In genomic region chr11:65552413-65552951, GRCh38 we compare ENCODE assay signal across 9 cellular contexts. TPM values are rescaled to one million over a fixed set of nuclear protein-coding genes. Genes with fewer than 3 reads are reported as not detected.
A peak's percentile ranks its signal among the peaks of the same experiment; 100 is the strongest.
DNase-seq lines count a peak whose midpoint lies in the region; ATAC-seq, FAIRE-seq and TF ChIP-seq lines count a peak whose summit lies in the region.
"Had no signal": no experiment of that assay in that cellular context is flagged by ENCODE, and none has a peak within 500 bp of the region (broad histone marks: within the 10 kb centered on the region; RNA-seq: fewer than 3 reads in every experiment).

No MANE protein-coding gene starts in this region.

- peaks cover 6 to 83% (median 59%) of the 10 kb centered on the region in 4 donors for H3K4me1 Mint-ChIP-seq in CD4-positive, CD25-positive, alpha-beta regulatory T cell
- H3K4me1 Mint-ChIP-seq in glutamatergic neuron (ENCODE audit: low read depth, unreplicated experiment) = peaks cover 14% of the 10 kb centered on the region

- TF ChIP-seq CTCF in RWPE1 (conservative IDR thresholded peaks at IDR 0.05; ENCODE audit: low read depth) (0 out of 2 replicates have a peak, but pooled peaks have one; percentile 5), glutamatergic neuron (IDR thresholded peaks at IDR 0.05; ENCODE audit: partially characterized antibody, unreplicated experiment) (no peak)

- peak overlapping the region; percentile 61 for H3K27ac ChIP-seq in CD4-positive, CD25-positive, alpha-beta regulatory T cell (ENCODE audit: insufficient read depth, low read length, poor library complexity, severe bottlenecking)
- H3K27ac ChIP-seq in RWPE1 = no peak overlapping the region

- no peaks in the 10 kb centered on the region for H3K9me3 Mint-ChIP-seq in CD4-positive, CD25-positive, alpha-beta regulatory T cell
- peaks cover 17% of the 10 kb centered on the region for H3K9me3 Mint-ChIP-seq in glutamatergic neuron (ENCODE audit: unreplicated experiment)

- no peak overlapping the region for H3K4me3 ChIP-seq in CD4-positive, CD25-positive, alpha-beta regulatory T cell (ENCODE audit: low read depth, low read length)

- POLR2A ChIA-PET in RWPE1 (lab: Yijun Ruan, JAX; ENCODE audit: low non-redundant PET) = no interaction called here

- peak overlapping the region; percentile 49 to 86 (median 75) for H3K4me3 Mint-ChIP-seq in CD4-positive, CD25-positive, alpha-beta regulatory T cell
- H3K4me3 Mint-ChIP-seq in glutamatergic neuron (ENCODE audit: unreplicated experiment) = peak overlapping the region; percentile 13

- TF ChIP-seq POLR2A in H54 (IDR thresholded peaks at IDR 0.05; ENCODE audit: low read depth, low read length) = 0 out of 2 replicates have a peak, but pooled peaks have one; percentile 4
- TF ChIP-seq POLR2A in erythroblast (IDR thresholded peaks at IDR 0.05; ENCODE audit: low read length) = no peak

- CTCF ChIA-PET in RWPE1 (lab: Yijun Ruan, JAX) = interaction anchor here (0.5 to 2.2 kb wide), 10 partner anchors 8 to 272 kb away, joined by 3 to 12 read pairs (median 3); no protein-coding TSS in a partner anchor

- no peaks in the 10 kb centered on the region for H3K36me3 ChIP-seq in CD4-positive, CD25-positive, alpha-beta regulatory T cell (ENCODE audit: control insufficient read depth, insufficient read depth, low read length)

- H3K27ac Mint-ChIP-seq in CD4-positive, CD25-positive, alpha-beta regulatory T cell = peak overlapping the region; percentile 10 to 95 (median 91)
- no peak overlapping the region for H3K27ac Mint-ChIP-seq in glutamatergic neuron (ENCODE audit: unreplicated experiment)

- no peak for ATAC-seq in CD4-positive, CD25-positive, alpha-beta regulatory T cell (ENCODE audit: low read depth in 2 of 2)
- no peak for ATAC-seq in GM18520 (IDR thresholded peaks at IDR 0.05; ENCODE audit: unreplicated experiment)

- H3K27me3 Mint-ChIP-seq in CD4-positive, CD25-positive, alpha-beta regulatory T cell = no peaks in the 10 kb centered on the region
- peaks cover 34% of the 10 kb centered on the region for H3K27me3 Mint-ChIP-seq in glutamatergic neuron (ENCODE audit: unreplicated experiment)

- FAIRE-seq in H54 (lab: Jason Lieb, UNC) = no peak

- H3K4me1 ChIP-seq in CD4-positive, CD25-positive, alpha-beta regulatory T cell (ENCODE audit: control insufficient read depth, insufficient read depth, low read length, poor library complexity, severe bottlenecking) = peaks cover 74% of the 10 kb centered on the region

- no peaks in the 10 kb centered on the region for H3K9me3 ChIP-seq in CD4-positive, CD25-positive, alpha-beta regulatory T cell (ENCODE audit: control insufficient read depth in 2 of 2, low read length in 2 of 2)

- H3K36me3 Mint-ChIP-seq in CD4-positive, CD25-positive, alpha-beta regulatory T cell = peaks cover 17% of the 10 kb centered on the region
- H3K36me3 Mint-ChIP-seq in glutamatergic neuron (ENCODE audit: unreplicated experiment) = no peaks in the 10 kb centered on the region

- no peaks in the 10 kb centered on the region for H3K27me3 ChIP-seq in CD4-positive, CD25-positive, alpha-beta regulatory T cell (ENCODE audit: control insufficient read depth, insufficient read depth, low read length)

- DNase-seq in CD4-positive, CD25-positive, alpha-beta regulatory T cell = no peak
- DNase-seq in H54 (ENCODE audit: insufficient read length, low spot score) = no peak
- DNase-seq in RWPE1 (ENCODE audit: low spot score) = no peak
- no peak for DNase-seq in glutamatergic neuron
- DNase-seq in central memory CD4-positive, alpha-beta T cell = no peak
- no peak for DNase-seq in erythroblast (lab: John Stamatoyannopoulos, UW)
- DNase-seq in cerebellar cortex (ENCODE audit: low spot score) = no peak
- DNase-seq: amniotic stem cell had no signal

RNA-seq across cellular contexts. Expression of gene LTBP3, which starts 5.7 kb away (rescaled TPM):
- 132 TPM for total RNA-seq in CD4-positive, CD25-positive, alpha-beta regulatory T cell
- polyA plus RNA-seq in CD4-positive, CD25-positive, alpha-beta regulatory T cell = 10 to 100 TPM in 2 of 4 donors, 1 to 10 TPM in 2; 9.2 to 15.0 (median 11.9) TPM
- 2.5 TPM for total RNA-seq in glutamatergic neuron (ENCODE audit: unreplicated experiment)

RNA-seq across cellular contexts. Expression of gene ZNRD2, which starts 17.8 kb away (rescaled TPM):
- total RNA-seq in CD4-positive, CD25-positive, alpha-beta regulatory T cell = 34.6 TPM
- 10 to 100 TPM; 64.6 to 84.7 (median 73.1) TPM for polyA plus RNA-seq in CD4-positive, CD25-positive, alpha-beta regulatory T cell
- total RNA-seq in glutamatergic neuron (ENCODE audit: unreplicated experiment) = 37.9 TPM

RNA-seq across cellular contexts. Expression of gene FAM89B, which starts 19.9 kb away (rescaled TPM):
- 49.4 TPM for total RNA-seq in CD4-positive, CD25-positive, alpha-beta regulatory T cell
- polyA plus RNA-seq in CD4-positive, CD25-positive, alpha-beta regulatory T cell = 100 to 1,000 TPM in 3 of 4 donors, 10 to 100 TPM in 1; 77.1 to 158 (median 115) TPM
- total RNA-seq in glutamatergic neuron (ENCODE audit: unreplicated experiment) = 184 TPM

RNA-seq across cellular contexts. Expression of gene EHBP1L1, which starts 23.4 kb away (rescaled TPM):
- 143 TPM for total RNA-seq in CD4-positive, CD25-positive, alpha-beta regulatory T cell
- polyA plus RNA-seq in CD4-positive, CD25-positive, alpha-beta regulatory T cell = 10 to 100 TPM in 1 of 4 donors, 1 to 10 TPM in 3; 7.8 to 11.6 (median 8.7) TPM
- total RNA-seq in glutamatergic neuron (ENCODE audit: unreplicated experiment) = 14.2 TPM

RNA-seq across cellular contexts. Expression of gene SCYL1, which starts 27.6 kb away (rescaled TPM):
- 59.0 TPM for total RNA-seq in CD4-positive, CD25-positive, alpha-beta regulatory T cell
- polyA plus RNA-seq in CD4-positive, CD25-positive, alpha-beta regulatory T cell = 10 to 100 TPM; 24.3 to 31.2 (median 29.0) TPM
- 80.0 TPM for total RNA-seq in glutamatergic neuron (ENCODE audit: unreplicated experiment)

Comparison
In these comparisons a context has a peak if more than half of its experiments do, and no peak if none do; other contexts are left out.
1. RNA of gene LTBP3, which starts 5.7 kb away (total RNA-seq): 132 TPM in CD4-positive, CD25-positive, alpha-beta regulatory T cell (single experiment); 2.5 TPM in glutamatergic neuron (single experiment); every median in the first group is over 10 times any median in the second.